8 cellular contexts compared by ENCODE assay signal in genomic region chr14:63725786-63726185, GRCh38. TPM values are rescaled to one million over a fixed set of nuclear protein-coding genes. Genes with fewer than 3 reads are reported as not detected.
DNase-seq lines count a peak whose midpoint lies in the region; ATAC-seq and TF ChIP-seq lines count a peak whose summit lies in the region.

No MANE protein-coding gene starts in this region.

- H3K9me3 Mint-ChIP-seq in endodermal cell, result no peaks in the 10 kb centered on the region
- H3K9me3 Mint-ChIP-seq in progenitor cell of endocrine pancreas (ENCODE audit: low read depth), result no peaks in the 10 kb centered on the region

- H3K27ac ChIP-seq in OCI-LY3 (ENCODE audit: low read length) (no peak overlapping the region), endodermal cell (ENCODE audit: low read depth, low read length) (no peak overlapping the region)

- peaks cover 16% of the 10 kb centered on the region for H4K20me1 ChIP-seq in OCI-LY3 (ENCODE audit: insufficient read depth, low read length)

- TF ChIP-seq CTCF in GM06990 (IDR thresholded peaks at IDR 0.05; ENCODE audit: insufficient read depth, low read length, poor library complexity, severe bottlenecking), result no peak
- no peak for TF ChIP-seq CTCF in OCI-LY3 (IDR thresholded peaks at IDR 0.05; ENCODE audit: low read depth, low read length)
- TF ChIP-seq CTCF in endodermal cell (conservative IDR thresholded peaks at IDR 0.05), result no peak
- no peak for TF ChIP-seq CTCF in progenitor cell of endocrine pancreas (IDR thresholded peaks at IDR 0.05; ENCODE audit: unreplicated experiment)

- 92 to 96% methylated on average over 5 to 6 of the region's 6 CpGs for WGBS in endodermal cell (ENCODE audit: insufficient coverage in 1 of 2, insufficient read length in 1 of 2), 2 experiments

- H2AFZ ChIP-seq in OCI-LY3 (ENCODE audit: low read depth, low read length), result no peak overlapping the region

- H3K4me3 Mint-ChIP-seq in endodermal cell (peak overlapping the region; percentile 84), progenitor cell of endocrine pancreas (ENCODE audit: low read depth) (peak overlapping the region; percentile 98)

- H3K9me3 ChIP-seq in OCI-LY3 (ENCODE audit: insufficient read depth, low read length) (no peaks in the 10 kb centered on the region), endodermal cell (ENCODE audit: control insufficient read depth, low read length) (no peaks in the 10 kb centered on the region)

- H3K4me2 ChIP-seq in OCI-LY3 (ENCODE audit: low read length), result peak overlapping the region; percentile 79

- H3K36me3 Mint-ChIP-seq in endodermal cell (ENCODE audit: low read depth), result peaks cover 11% of the 10 kb centered on the region
- H3K36me3 Mint-ChIP-seq in progenitor cell of endocrine pancreas (ENCODE audit: insufficient read depth), result peaks cover 4% of the 10 kb centered on the region

- H3K4me1 Mint-ChIP-seq in endodermal cell (peaks cover 17% of the 10 kb centered on the region), progenitor cell of endocrine pancreas (ENCODE audit: low read depth) (peaks cover 17% of the 10 kb centered on the region)

- H3K79me2 ChIP-seq in OCI-LY3 (ENCODE audit: low read length), result peaks cover 29% of the 10 kb centered on the region

- no peaks in the 10 kb centered on the region; the same call in 1 of the 2 replicates for H3K36me3 ChIP-seq in GM06990 (ENCODE audit: control insufficient read depth, insufficient read depth, low read length)
- H3K36me3 ChIP-seq in OCI-LY3 (replicated peaks; ENCODE audit: low read depth, low read length), result no peaks in the 10 kb centered on the region
- H3K36me3 ChIP-seq in endodermal cell (ENCODE audit: control insufficient read depth, insufficient read depth, low read length), result no peaks in the 10 kb centered on the region

- H3K27me3 ChIP-seq in GM06990 (replicated peaks; ENCODE audit: control insufficient read depth, insufficient read depth, low read length) (no peaks in the 10 kb centered on the region), OCI-LY3 (ENCODE audit: low read depth, low read length) (0 out of 2 replicates have a peak, but pooled peaks cover 7% of the 10 kb centered on the region), endodermal cell (ENCODE audit: control insufficient read depth, insufficient read depth, low read length, poor library complexity, severe bottlenecking) (peaks cover 20% of the 10 kb centered on the region)

- H3K4me3 ChIP-seq in GM06990 (replicated peaks; ENCODE audit: low read depth, low read length) (peak overlapping the region; percentile 94), OCI-LY3 (ENCODE audit: low read length) (peak overlapping the region; percentile 93), endodermal cell (ENCODE audit: low read length) (peak overlapping the region; percentile 87)

- H3K27ac Mint-ChIP-seq in endodermal cell (no peak overlapping the region), progenitor cell of endocrine pancreas (peak overlapping the region; percentile 9)

- ATAC-seq in GM18498 (IDR thresholded peaks at IDR 0.05; ENCODE audit: unreplicated experiment) (no peak), HG02970 (IDR thresholded peaks at IDR 0.05; ENCODE audit: low FRiP score, unreplicated experiment) (no peak)

- H3K9ac ChIP-seq in OCI-LY3 (ENCODE audit: low read length), result peak overlapping the region; percentile 85
- H3K9ac ChIP-seq in endodermal cell (ENCODE audit: extremely low read depth, low read length, poor library complexity, severe bottlenecking), result no peak overlapping the region

- H3K4me1 ChIP-seq in OCI-LY3 (ENCODE audit: low read length), result peaks cover 21% of the 10 kb centered on the region
- H3K4me1 ChIP-seq in endodermal cell (ENCODE audit: control insufficient read depth, insufficient read depth, low read length), result no peaks in the 10 kb centered on the region

- peaks cover 15% of the 10 kb centered on the region for H3K27me3 Mint-ChIP-seq in endodermal cell (ENCODE audit: insufficient read depth)
- peaks cover 19% of the 10 kb centered on the region for H3K27me3 Mint-ChIP-seq in progenitor cell of endocrine pancreas

- DNase-seq in GM06990 (ENCODE audit: extremely low read depth, insufficient read length), result no peak
- DNase-seq in endodermal cell, result no peak
- DNase-seq in progenitor cell of endocrine pancreas (ENCODE audit: low spot score, unreplicated experiment), result no peak
- no peak for DNase-seq in T1000 (lab: John Stamatoyannopoulos, UW)
- DNase-seq in stimulated activated CD4-positive, alpha-beta T cell treated with anti-CD3 and anti-CD28 coated beads, Interleukin-2, amount 100 ng/mL, for 24 hours, result no peak

RNA-seq across cellular contexts. Expression of gene SGPP1, which starts 2.1 kb away (rescaled TPM):
- total RNA-seq in endodermal cell (10 to 100 TPM; 15.5 to 18.4 TPM), progenitor cell of endocrine pancreas (6.4 and 6.5 TPM in 2 replicates)
- polyA plus RNA-seq in endodermal cell (2013, experiment 1 of 2), result 6.7 TPM
- polyA plus RNA-seq in endodermal cell (2013, experiment 2 of 2), result 6.4 TPM
